1 cellular context compared by ENCODE assay signal in genomic region chrX:267771-268261, GRCh38.
TF ChIP-seq lines count a peak whose summit lies in the region.

No MANE protein-coding gene starts in this region.

TF ChIP-seq in H1, 55 proteins besides CTCF, POLR2A, EP300 and RAD21:
- no peak for TF ChIP-seq CBX8 (IDR thresholded peaks at IDR 0.05; ENCODE audit: borderline replicate concordance, low read depth, low read length)
- no peak for TF ChIP-seq E2F6 (IDR thresholded peaks at IDR 0.05)
- TF ChIP-seq SAP30 (IDR thresholded peaks at IDR 0.05; ENCODE audit: insufficient read depth, insufficient replicate concordance, low read length), result no peak
- TF ChIP-seq JUND (IDR thresholded peaks at IDR 0.05; ENCODE audit: low read length), result no peak
- TF ChIP-seq CHD2 (IDR thresholded peaks at IDR 0.05; ENCODE audit: low read length), result no peak
- TF ChIP-seq KDM1A (IDR thresholded peaks at IDR 0.05; ENCODE audit: borderline replicate concordance, low read length), result no peak
